1 cellular context compared by ENCODE assay signal in genomic region chr5:65072836-65073620, GRCh38.
TF ChIP-seq lines count a peak whose summit lies in the region.

No MANE protein-coding gene starts in this region.

TF ChIP-seq in IMR-90, 13 proteins besides CTCF, POLR2A, EP300 and RAD21 (continued from another document):
- TF ChIP-seq USF2 (IDR thresholded peaks at IDR 0.05; ENCODE audit: low read depth, low read length) (no peak), NFE2L2 (IDR thresholded peaks at IDR 0.05; ENCODE audit: low read depth, low read length) (no peak), MXI1 (IDR thresholded peaks at IDR 0.05; ENCODE audit: borderline replicate concordance, low read depth, low read length) (no peak), MAZ (IDR thresholded peaks at IDR 0.05; ENCODE audit: borderline replicate concordance, low read depth, low read length) (no peak), MAFK (IDR thresholded peaks at IDR 0.05; ENCODE audit: low read depth, low read length) (no peak), RCOR1 (IDR thresholded peaks at IDR 0.05; ENCODE audit: insufficient replicate concordance, low read length) (no peak)
